ENCODE assay signal across 29 cellular contexts in genomic region chr2:99722726-99723125, GRCh38.
"Had no signal": no experiment of that assay in that cellular context is flagged by ENCODE, and none has a peak within 500 bp of the region (broad histone marks: within the 10 kb centered on the region; RNA-seq: fewer than 3 reads in every experiment).

No MANE protein-coding gene starts in this region.

- H3K4me3 ChIP-seq: esophagus squamous epithelium, gastrocnemius medialis, left lung, mucosa of descending colon, neural progenitor cell, ovary, psoas muscle, sigmoid colon, skin epidermis, spleen, testis, tibial artery had no signal

- H3K9me3 ChIP-seq: gastrocnemius medialis, mucosa of descending colon, ovary, psoas muscle, testis had no signal

- H3K27ac ChIP-seq: esophagus squamous epithelium, gastrocnemius medialis, left lung, neural progenitor cell, ovary, psoas muscle, sigmoid colon, skin epidermis, spleen, testis, tibial artery had no signal

- H3K4me2 ChIP-seq: neural progenitor cell had no signal

- H3K4me1 ChIP-seq: esophagus squamous epithelium, gastrocnemius medialis, left lung, neural progenitor cell, psoas muscle, testis, tibial artery had no signal

- H3K4me3 Mint-ChIP-seq: effector memory CD8-positive, alpha-beta T cell; mesothelial cell of epicardium; naive B cell; natural killer cell treated with Interleukin-12 subunit alpha and Interleukin-12 subunit beta and Interleukin-15 and Interleukin-18, amount 100 ng/mL, for 72 hours; neural progenitor cell; stimulated activated memory B cell treated with anti-CD40 and anti-IgM and Interleukin-4, amounts not matched to agents 10 μg/mL and 1 μg/mL and 100 μg/mL, for 72 hours; type B pancreatic cell had no signal

- H3K27me3 ChIP-seq: esophagus squamous epithelium, gastrocnemius medialis, left lung, neural progenitor cell, ovary, sigmoid colon, spleen, testis, tibial artery had no signal

- ATAC-seq: effector memory CD8-positive, alpha-beta T cell; gastrocnemius medialis; left lung; mucosa of descending colon; natural killer cell treated with Interleukin-12 subunit alpha and Interleukin-12 subunit beta and Interleukin-15 and Interleukin-18, amount 100 ng/mL, for 72 hours; psoas muscle; right cardiac atrium; stimulated activated memory B cell treated with anti-CD40 and anti-IgM and Interleukin-4, amounts not matched to agents 10 μg/mL and 1 μg/mL and 100 μg/mL, for 72 hours; stimulated activated naive CD8-positive, alpha-beta T cell treated with anti-CD3 and anti-CD28 coated beads, Interleukin-15, Interleukin-2, amounts not matched to agents 100 U/mL and 50 U/mL, for 24 hours had no signal

- H3K27ac Mint-ChIP-seq: effector memory CD8-positive, alpha-beta T cell; mesothelial cell of epicardium; natural killer cell treated with Interleukin-12 subunit alpha and Interleukin-12 subunit beta and Interleukin-15 and Interleukin-18, amount 100 ng/mL, for 72 hours; neural progenitor cell; stimulated activated memory B cell treated with anti-CD40 and anti-IgM and Interleukin-4, amounts not matched to agents 10 μg/mL and 1 μg/mL and 100 μg/mL, for 72 hours; type B pancreatic cell had no signal

- H3K9ac ChIP-seq: neural progenitor cell had no signal

- H3K36me3 ChIP-seq: esophagus squamous epithelium, gastrocnemius medialis, left lung, neural progenitor cell, ovary, sigmoid colon, tibial artery had no signal

- H3K27me3 Mint-ChIP-seq: naive B cell; stimulated activated memory B cell treated with anti-CD40 and anti-IgM and Interleukin-4, amounts not matched to agents 10 μg/mL and 1 μg/mL and 100 μg/mL, for 72 hours; type B pancreatic cell had no signal

- H3K4me1 Mint-ChIP-seq: stimulated activated memory B cell treated with anti-CD40 and anti-IgM and Interleukin-4, amounts not matched to agents 10 μg/mL and 1 μg/mL and 100 μg/mL, for 72 hours had no signal

- H3K9me3 Mint-ChIP-seq: natural killer cell treated with Interleukin-12 subunit alpha and Interleukin-12 subunit beta and Interleukin-15 and Interleukin-18, amount 100 ng/mL, for 72 hours had no signal

- DNase-seq: cortex of kidney; effector memory CD8-positive, alpha-beta T cell; erythroblast; esophagus squamous epithelium; foreskin fibroblast; gastrocnemius medialis; head of caudate nucleus; kidney; left lung; mesenchymal stem cell; mucosa of descending colon; naive B cell; ovary; posterior cingulate gyrus; psoas muscle; right cardiac atrium; sigmoid colon; spleen; stimulated activated CD4-positive, alpha-beta T cell treated with anti-CD3 and anti-CD28 coated beads, Interleukin-4, amount 100 ng/mL, for 4 hours; stimulated activated naive CD8-positive, alpha-beta T cell treated with anti-CD3 and anti-CD28 coated beads, Interleukin-15, Interleukin-2, amounts not matched to agents 100 U/mL and 50 U/mL, for 24 hours; substantia nigra; testis; tibial artery had no signal

- H2AFZ ChIP-seq: neural progenitor cell had no signal
